Comparison of ENCODE assay signal across 8 cellular contexts in genomic region chr3:13879102-13879945, GRCh38. TPM values are rescaled to one million over a fixed set of nuclear protein-coding genes. Genes with fewer than 3 reads are reported as not detected.
A peak's percentile ranks its signal among the peaks of the same experiment; 100 is the strongest.
DNase-seq lines count a peak whose midpoint lies in the region; ATAC-seq, FAIRE-seq and TF ChIP-seq lines count a peak whose summit lies in the region.

No MANE protein-coding gene starts in this region.

- no peak overlapping the region for H2BK12ac ChIP-seq in H1 (ENCODE audit: low read depth, low read length)

- H3K23ac ChIP-seq in H1 (ENCODE audit: insufficient read length) = no peak overlapping the region

- peak overlapping the region; percentile 87 to 98 for H3K4me2 ChIP-seq in H1 (ENCODE audit: insufficient read depth in 1 of 2, low read depth in 2 of 2, low read length in 2 of 2)
- peak overlapping the region; percentile 77 for H3K4me2 ChIP-seq in neural cell (ENCODE audit: low read length)

- FAIRE-seq in H1 (lab: Jason Lieb, UNC) = no peak

- peak overlapping the region; percentile 59; the same call in 1 of the 2 replicates for H4K8ac ChIP-seq in H1 (ENCODE audit: extremely low read depth, insufficient read depth, low read length)

- no peak overlapping the region for H2BK5ac ChIP-seq in H1 (ENCODE audit: low read depth, low read length)

- no peak for ATAC-seq in HG02885 (IDR thresholded peaks at IDR 0.05; ENCODE audit: poor library complexity, unreplicated experiment)

- H3K27me3 ChIP-seq in CD4-positive, alpha-beta memory T cell (ENCODE audit: insufficient read depth, low read length) = no peaks in the 10 kb centered on the region
- peaks cover 56 to 95% (median 68%) of the 10 kb centered on the region in 4 experiments for H3K27me3 ChIP-seq in H1 (replicated peaks in 1 of 4; ENCODE audit: control insufficient read depth in 3 of 4, extremely low read depth in 1 of 4, insufficient read depth in 3 of 4, low read length in 3 of 4)
- peaks cover 6% of the 10 kb centered on the region for H3K27me3 ChIP-seq in neural cell (ENCODE audit: insufficient read depth, low read depth, low read length)

- H2BK20ac ChIP-seq in H1 (ENCODE audit: low read length) = no peak overlapping the region

- no peak overlapping the region for H3K4ac ChIP-seq in H1 (replicated peaks; ENCODE audit: insufficient read length, low read depth, low read length)

- H3K4me3 Mint-ChIP-seq in CD4-positive, alpha-beta memory T cell = peak overlapping the region; percentile 92 to 99 (median 94)

- TF ChIP-seq CTCF in H1 (IDR thresholded peaks at IDR 0.05; ENCODE audit: control extremely low read depth in 1 of 3, insufficient read depth in 1 of 3, low read depth in 1 of 3, low read length in 3 of 3) = peak in 2 of 3 experiments; percentile 1 to 15; a peak in 2 of 4 replicates
- TF ChIP-seq CTCF in neural cell (IDR thresholded peaks at IDR 0.05; ENCODE audit: poor library complexity, severe bottlenecking) = peak; percentile 25

- H3K9me3 Mint-ChIP-seq in CD4-positive, alpha-beta memory T cell = no peaks in the 10 kb centered on the region

- no peak for TF ChIP-seq POLR2A in H1 (IDR thresholded peaks at IDR 0.05; ENCODE audit: control extremely low read depth in 1 of 2, low read depth in 2 of 2, low read length in 2 of 2)

- H3K9me2 ChIP-seq in neural cell (ENCODE audit: insufficient read depth, low read length) = no peaks in the 10 kb centered on the region

- H3K9ac ChIP-seq in H1 (replicated peaks in 1 of 4; ENCODE audit: extremely low read depth in 1 of 4, low read depth in 3 of 4, low read length in 3 of 4) = no peak overlapping the region
- peak overlapping the region; percentile 92 for H3K9ac ChIP-seq in neural cell (ENCODE audit: low read length)

- H3K79me2 ChIP-seq in H1 (ENCODE audit: control insufficient read depth in 1 of 2, insufficient read depth in 2 of 2, low read length in 2 of 2) = no peaks in the 10 kb centered on the region
- peaks cover 13% of the 10 kb centered on the region for H3K79me2 ChIP-seq in neural cell (replicated peaks; ENCODE audit: insufficient read depth, low read length)

- H2AFZ ChIP-seq in H1 (ENCODE audit: low read length) (no peak overlapping the region), neural cell (ENCODE audit: low read depth, low read length) (peak overlapping the region; percentile 73)

- no peak overlapping the region for H2BK15ac ChIP-seq in H1 (ENCODE audit: low read length)

- peaks cover 9 to 21% of the 10 kb centered on the region in 2 donors for H3K36me3 Mint-ChIP-seq in CD4-positive, alpha-beta memory T cell

- intact Hi-C loops in CD4-positive, alpha-beta memory T cell (cut with micrococcal nuclease) = no loop called here

- no peaks in the 10 kb centered on the region for H3K36me3 ChIP-seq in CD4-positive, alpha-beta memory T cell (ENCODE audit: insufficient read depth, low read length)
- H3K36me3 ChIP-seq in H1 (ENCODE audit: control insufficient read depth in 2 of 4, insufficient read depth in 4 of 4, low read length in 3 of 4) (no peaks in the 10 kb centered on the region), neural cell (ENCODE audit: insufficient read depth, low read length) (no peaks in the 10 kb centered on the region)

- H3K27ac Mint-ChIP-seq in CD4-positive, alpha-beta memory T cell = peak overlapping the region; percentile 69 to 95 (median 85)

- TF ChIP-seq RAD21 in H1 (IDR thresholded peaks at IDR 0.05 in 1 of 2, conservative IDR thresholded peaks at IDR 0.05 in 1 of 2; ENCODE audit: low read depth in 2 of 2, low read length in 2 of 2) (0 out of 4 replicates have a peak, but pooled peaks of 1 of the 2 experiments have one; percentile 8), neural cell (conservative IDR thresholded peaks at IDR 0.05) (no peak)

- no peaks in the 10 kb centered on the region for H3F3A ChIP-seq in neural cell (ENCODE audit: insufficient read depth, low read length, poor library complexity, severe bottlenecking)

- H4K5ac ChIP-seq in H1 (ENCODE audit: insufficient read length, low read depth, low read length) = no peak overlapping the region

- peaks cover 10 to 12% of the 10 kb centered on the region in 2 donors for H3K27me3 Mint-ChIP-seq in CD4-positive, alpha-beta memory T cell

- POLR2A ChIA-PET in CD4-positive, alpha-beta memory T cell (lab: Charles Lee; ENCODE audit: partially characterized antibody) = interaction anchor here (1.1 to 7.4 kb wide), 11 partner anchors 9 to 299 kb away, joined by 3 to 142 read pairs (median 11); partner anchors contain the start of genes CHCHD4, LSM3, TMEM43 and XPC
- POLR2A ChIA-PET in H1 (lab: Charles Lee; ENCODE audit: partially characterized antibody) = interaction anchor here (1.0 kb wide), 1 partner anchor 229 kb away, joined by 3 read pairs; no protein-coding TSS in a partner anchor

- H3K4me1 ChIP-seq in CD4-positive, alpha-beta memory T cell (ENCODE audit: insufficient read depth, low read length) = peaks cover 20% of the 10 kb centered on the region
- peaks cover 0 to 17% (median 5%) of the 10 kb centered on the region in 4 experiments; a peak in 6 of 7 replicates for H3K4me1 ChIP-seq in H1 (replicated peaks in 1 of 4; ENCODE audit: control insufficient read depth in 3 of 4, insufficient read depth in 4 of 4, low read length in 3 of 4)

- H4K20me1 ChIP-seq in H1 (replicated peaks in 1 of 2; ENCODE audit: control insufficient read depth in 1 of 2, insufficient read depth in 2 of 2, low read length in 2 of 2) (peaks cover 3 to 6% of the 10 kb centered on the region in 2 experiments), neural cell (ENCODE audit: insufficient read depth) (no peaks in the 10 kb centered on the region)

- H4K91ac ChIP-seq in H1 (replicated peaks; ENCODE audit: insufficient read length, low read length) = no peak overlapping the region

- H3K18ac ChIP-seq in H1 (ENCODE audit: extremely low read depth, low read length) = no peak overlapping the region

- H3K23me2 ChIP-seq in H1 (ENCODE audit: low read depth, low read length) = peaks cover 19% of the 10 kb centered on the region; the same call in 1 of the 2 replicates

- peak in 4 of 5 donors; percentile 25 to 70 (median 60) for DNase-seq in CD4-positive, alpha-beta memory T cell
- DNase-seq in SW480 (ENCODE audit: low spot score) = peak; percentile 32
- peak in 1 of 2 experiments; percentile 77 for DNase-seq in H1 (ENCODE audit: low read depth in 1 of 2, low spot score in 2 of 2)
- no peak for DNase-seq in NCI-H345 treated with DMSO at 0.1 percent for 48 hours (lab: John Stamatoyannopoulos, UW; ENCODE audit: unreplicated experiment)
- DNase-seq in NCI-H1694 treated with DMSO at 0.1 percent for 48 hours (lab: John Stamatoyannopoulos, UW) = no peak
- DNase-seq in activated effector memory CD4-positive, alpha-beta T cell treated with anti-CD3 and anti-CD28 coated beads, Interleukin-2, amount 50 U/mL, for 16 hours = no peak

- H3K14ac ChIP-seq in H1 (ENCODE audit: insufficient read length) = no peak overlapping the region

- 3% methylated on average over 56 of the region's 64 CpGs; no CpG with 5 or more reads in 1 of the 2 experiments for WGBS in H1 (ENCODE audit: extremely low coverage in 1 of 2, insufficient coverage in 1 of 2, insufficient read length in 1 of 2, insufficient replicate concordance in 2 of 2, low coverage in 1 of 2, low lambda C conversion rate in 2 of 2, missing lambda C conversion rate in 1 of 2), 2 experiments

- H3K27ac ChIP-seq in CD4-positive, alpha-beta memory T cell (ENCODE audit: low read depth, low read length) = peak overlapping the region; percentile 58
- H3K27ac ChIP-seq in H1 (ENCODE audit: low read depth, low read length) (no peak overlapping the region), neural cell (ENCODE audit: low read length) (peak overlapping the region; percentile 80)

- H3K79me1 ChIP-seq in H1 (ENCODE audit: low read depth, low read length) = no peaks in the 10 kb centered on the region

- TF ChIP-seq EP300 in H1 (IDR thresholded peaks at IDR 0.05; ENCODE audit: borderline replicate concordance in 1 of 2, low read depth in 2 of 2, low read length in 2 of 2) (no peak), neural cell (conservative IDR thresholded peaks at IDR 0.05; ENCODE audit: poor library complexity, severe bottlenecking) (no peak)

- H3K4me3 ChIP-seq in CD4-positive, alpha-beta memory T cell (ENCODE audit: low read length in 2 of 2) = peak overlapping the region; percentile 61 to 64
- H3K4me3 ChIP-seq in H1 (ENCODE audit: extremely low read depth in 1 of 4, insufficient read depth in 2 of 4, low read depth in 3 of 4, low read length in 4 of 4) (peak overlapping the region; percentile 26 to 65 (median 41)), neural cell (ENCODE audit: low read length) (peak overlapping the region; percentile 92)

- no peaks in the 10 kb centered on the region for H3K9me3 ChIP-seq in CD4-positive, alpha-beta memory T cell (ENCODE audit: control insufficient read depth in 1 of 2, low read length in 2 of 2)
- no peaks in the 10 kb centered on the region for H3K9me3 ChIP-seq in H1 (ENCODE audit: insufficient read depth in 2 of 2, low read depth in 1 of 2, low read length in 1 of 2)
- no peaks in the 10 kb centered on the region for H3K9me3 ChIP-seq in neural cell (ENCODE audit: low read length)

- H3K4me1 Mint-ChIP-seq in CD4-positive, alpha-beta memory T cell = peaks cover 10 to 37% (median 24%) of the 10 kb centered on the region in 4 donors

- CTCF ChIA-PET in CD4-positive, alpha-beta memory T cell (lab: Charles Lee; ENCODE audit: partially characterized antibody) = interaction anchor here (0.8 to 21.5 kb wide), 19 partner anchors 8 to 523 kb away, joined by 3 to 996 read pairs (median 10); no protein-coding TSS in a partner anchor
- CTCF ChIA-PET in H1 (lab: Charles Lee; ENCODE audit: partially characterized antibody) = interaction anchor here (0.8 to 19.2 kb wide), 8 partner anchors 9 to 215 kb away, joined by 3 to 765 read pairs (median 8); no protein-coding TSS in a partner anchor

- no peak overlapping the region for H2BK120ac ChIP-seq in H1 (replicated peaks; ENCODE audit: low read depth, low read length)

- H3K56ac ChIP-seq in H1 (replicated peaks; ENCODE audit: insufficient read length, low read depth, low read length) = no peak overlapping the region

- no peak overlapping the region for H2AK5ac ChIP-seq in H1 (ENCODE audit: low read depth, low read length)

TF ChIP-seq in neural cell, 6 proteins besides CTCF, POLR2A, EP300 and RAD21 (continues in another document):
- no peak for TF ChIP-seq SMC3 (conservative IDR thresholded peaks at IDR 0.05; ENCODE audit: poor library complexity)

RNA-seq across cellular contexts. Expression of gene WNT7A, which starts 0.5 kb away (rescaled TPM):
- total RNA-seq in CD4-positive, alpha-beta memory T cell = 10 to 100 TPM; 18.0 to 19.3 TPM
- 1 to 10 TPM; 8.3 to 9.0 TPM for polyA plus RNA-seq in CD4-positive, alpha-beta memory T cell
- not detected in 2 replicates for total RNA-seq in H1 (2021; fragmentation: NEBNext Ultra II Directional; extraction: Animal tissue kit (Norgen Biotek cat#: 25700))
- polyA plus RNA-seq in H1 (2011; rRNA removed) = 0.02 and 0.11 TPM in 2 replicates
- polyA plus RNA-seq in H1 (2011; cell fraction: cytosol; rRNA removed) = 0.04 TPM
- polyA plus RNA-seq in H1 (2011; cell fraction: nucleus; rRNA removed) = 0.10 TPM
- not detected in 4 replicates for polyA plus RNA-seq in H1 (2012, experiment 1 of 2)
- polyA plus RNA-seq in H1 (2012, experiment 2 of 2) = not detected
- polyA plus RNA-seq in H1 (2013, experiment 1 of 2) = 0.02 TPM
- 0.04 TPM for polyA plus RNA-seq in H1 (2013, experiment 2 of 2)
- polyA minus RNA-seq in H1 (2011; rRNA and poly(A)+ RNA removed) = 0.06 TPM in 1 of 2 replicates, not detected in the other
- polyA minus RNA-seq in H1 (2011; cell fraction: cytosol; rRNA and poly(A)+ RNA removed) = not detected
- polyA minus RNA-seq in H1 (2011; cell fraction: nucleus; rRNA and poly(A)+ RNA removed) = not detected
- 13.3 and 17.7 TPM in 2 replicates for polyA plus RNA-seq in neural cell
- 35.8 and 37.4 TPM in 2 replicates for polyA minus RNA-seq in neural cell

Comparison
In these comparisons a context has a peak if more than half of its experiments do, and no peak if none do; other contexts are left out.
1. DNase-seq: peak in CD4-positive, alpha-beta memory T cell (4 of 5) and SW480 (single experiment); none in NCI-H345 treated with DMSO at 0.1 percent for 48 hours (single experiment), NCI-H1694 treated with DMSO at 0.1 percent for 48 hours (single experiment) and activated effector memory CD4-positive, alpha-beta T cell treated with anti-CD3 and anti-CD28 coated beads, Interleukin-2, amount 50 U/mL, for 16 hours (single experiment).
2. H3K4me3 ChIP-seq: peak in every context shown above with its lines; median percentile 92 in neural cell; 62 in CD4-positive, alpha-beta memory T cell; 41 in H1.